ENCODE assay signal across 15 cellular contexts in genomic region chr2:37774976-37775907, GRCh38.
DNase-seq lines count a peak whose midpoint lies in the region; FAIRE-seq lines count a peak whose summit lies in the region.
"Had no signal": no experiment of that assay in that cellular context is flagged by ENCODE, and none has a peak within 500 bp of the region (broad histone marks: within the 10 kb centered on the region; RNA-seq: fewer than 3 reads in every experiment).

No MANE protein-coding gene starts in this region.

- DNase-seq in COLO668 (lab: John Stamatoyannopoulos, UW; ENCODE audit: unreplicated experiment) (peak; percentile 13), SJCRH30 (no peak), fibroblast of gingiva (ENCODE audit: low read depth) (peak; percentile 48), retina (peak; percentile 11), RCC 7860 (ENCODE audit: low spot score) (no peak), frontal cortex (ENCODE audit: low spot score in 2 of 2) (no peak)
- no peak for DNase-seq in stimulated activated naive CD4-positive, alpha-beta T cell (lab: John Stamatoyannopoulos, UW)
- no peak for DNase-seq in stimulated activated CD4-positive, alpha-beta T cell treated with anti-CD3 and anti-CD28 coated beads, Interleukin-1b, Interleukin-23, amount 100 ng/mL, for 48 hours
- DNase-seq: amniotic stem cell, midbrain, NCI-H1092, NCI-H524, small intestine had no signal

- peaks cover 7% of the 10 kb centered on the region; the same call in 1 of the 2 replicates for H3K9me3 ChIP-seq in SJCRH30 (replicated peaks)

- H3K27ac ChIP-seq in SJCRH30: peak overlapping the region; percentile 51
- H3K27ac ChIP-seq: SK-N-MC had no signal

- peaks cover 58% of the 10 kb centered on the region for H3K4me1 ChIP-seq in SJCRH30

- no peaks in the 10 kb centered on the region for H3K36me3 ChIP-seq in SJCRH30

- H3K4me3 ChIP-seq in SJCRH30: no peak overlapping the region
- H3K4me3 ChIP-seq: SK-N-MC had no signal

- H3K27me3 ChIP-seq in SJCRH30: no peaks in the 10 kb centered on the region

- FAIRE-seq in RCC 7860 (lab: Jason Lieb, UNC) (no peak), frontal cortex (lab: Jason Lieb, UNC) (no peak)
- FAIRE-seq: H1, small intestine had no signal

Comparison
In these comparisons a context has a peak if more than half of its experiments do, and no peak if none do; other contexts are left out.
1. DNase-seq: peak in COLO668 (single experiment), fibroblast of gingiva (single experiment) and retina (single experiment); none in SJCRH30 (0 of 2), RCC 7860 (single experiment), stimulated activated naive CD4-positive, alpha-beta T cell (0 of 6), stimulated activated CD4-positive, alpha-beta T cell treated with anti-CD3 and anti-CD28 coated beads, Interleukin-1b, Interleukin-23, amount 100 ng/mL, for 48 hours (single experiment) and frontal cortex (0 of 2).